In the genomic region with DNA sequence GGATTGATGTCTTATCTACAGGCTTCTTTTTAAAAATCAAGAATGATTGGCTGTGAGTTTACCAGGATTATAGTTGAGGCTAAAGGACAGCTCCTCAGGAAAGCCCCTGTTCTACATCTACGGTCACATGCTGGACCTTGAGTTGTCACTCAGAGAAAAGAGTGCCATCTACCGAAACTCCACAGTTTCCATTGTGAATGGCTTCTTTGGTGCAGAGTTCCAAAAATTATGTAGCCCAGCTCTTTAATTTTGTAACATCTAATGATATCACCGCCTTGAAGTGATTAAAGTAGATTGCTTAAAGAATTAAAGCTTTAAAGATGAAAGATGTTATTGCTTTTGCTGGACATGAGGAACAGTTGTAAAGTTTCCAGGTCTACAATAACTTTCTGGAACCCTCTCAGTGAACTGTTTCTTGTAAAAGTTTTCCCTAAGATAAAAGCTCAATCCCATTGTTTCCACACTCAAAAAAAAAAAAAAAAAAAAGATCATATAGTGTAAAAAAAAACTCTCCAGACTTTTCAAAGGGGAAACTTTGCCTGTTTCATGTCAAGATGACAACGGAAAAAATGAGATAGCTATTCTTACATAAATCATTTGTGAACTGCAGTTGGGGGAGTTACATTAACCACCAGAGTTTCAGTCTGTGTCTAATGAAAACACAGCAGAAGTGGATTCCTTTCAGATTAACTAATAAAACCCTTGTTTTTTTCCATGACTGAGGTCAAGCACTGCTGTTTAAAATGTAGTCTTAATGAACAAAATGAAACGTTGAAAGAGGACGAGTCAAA, we compare ENCODE assay signal across 8 cellular contexts. TPM values are rescaled to one million over a fixed set of nuclear protein-coding genes. Genes with fewer than 3 reads are reported as not detected.
DNase-seq lines count a peak whose midpoint lies in the region; ATAC-seq and TF ChIP-seq lines count a peak whose summit lies in the region.

No MANE protein-coding gene starts in this region.

- H3K4me1 ChIP-seq in BE2C (no peaks in the 10 kb centered on the region), tibial nerve (peaks cover 0 to 28% (median 5%) of the 10 kb centered on the region in 4 donors)

- WGBS in tibial nerve, 2 donors, result 10 to 11% methylated on average over 6 of the region's 6 CpGs

- no peaks in the 10 kb centered on the region for H3K27me3 ChIP-seq in BE2C
- H3K27me3 ChIP-seq in tibial nerve, result no peaks in the 10 kb centered on the region

- peak overlapping the region; percentile 6 for H3K4me3 ChIP-seq in BE2C (ENCODE audit: low read depth, low read length)
- peak overlapping the region; percentile 2 to 53 (median 24) for H3K4me3 ChIP-seq in tibial nerve

- TF ChIP-seq CTCF in BE2C (IDR thresholded peaks at IDR 0.05; ENCODE audit: low read depth, low read length) (peak; percentile 51), tibial nerve (IDR thresholded peaks at IDR 0.05) (peak in 4 of 5 experiments; percentile 27 to 51 (median 48))

- H3K27ac Mint-ChIP-seq in activated T-helper 17 cell treated with anti-CD3 and anti-CD28 coated beads, Interleukin-2, amount 50 U/mL, for 72 hours, result peak overlapping the region; percentile 96

- peak; percentile 30 for DNase-seq in BE2C
- DNase-seq in kidney tubule cell (ENCODE audit: low spot score), result peak; percentile 52
- DNase-seq in tibial nerve (ENCODE audit: low spot score in 2 of 2), result no peak
- no peak for DNase-seq in NCI-H2171 (lab: John Stamatoyannopoulos, UW)
- DNase-seq in NCI-H345 treated with DMSO at 0.1 percent for 48 hours (lab: John Stamatoyannopoulos, UW; ENCODE audit: unreplicated experiment), result no peak

- no peaks in the 10 kb centered on the region for H3K9me3 ChIP-seq in BE2C
- H3K9me3 ChIP-seq in tibial nerve, result no peaks in the 10 kb centered on the region

- H3K27me3 Mint-ChIP-seq in activated T-helper 17 cell treated with anti-CD3 and anti-CD28 coated beads, Interleukin-2, amount 50 U/mL, for 72 hours, result peaks cover 6% of the 10 kb centered on the region

- peak in 1 of 2 donors; percentile 16 for TF ChIP-seq POLR2A in tibial nerve (IDR thresholded peaks at IDR 0.05)

- H3K4me1 Mint-ChIP-seq in activated T-helper 17 cell treated with anti-CD3 and anti-CD28 coated beads, Interleukin-2, amount 50 U/mL, for 72 hours, result peaks cover 8% of the 10 kb centered on the region

- no peaks in the 10 kb centered on the region for H3K36me3 Mint-ChIP-seq in activated T-helper 17 cell treated with anti-CD3 and anti-CD28 coated beads, Interleukin-2, amount 50 U/mL, for 72 hours (ENCODE audit: low read depth)

- H3K9me3 Mint-ChIP-seq in activated T-helper 17 cell treated with anti-CD3 and anti-CD28 coated beads, Interleukin-2, amount 50 U/mL, for 72 hours, result no peaks in the 10 kb centered on the region

- peak overlapping the region; percentile 67 for H3K4me3 Mint-ChIP-seq in activated T-helper 17 cell treated with anti-CD3 and anti-CD28 coated beads, Interleukin-2, amount 50 U/mL, for 72 hours

- peak overlapping the region; percentile 84 to 95 (median 86) for H3K27ac ChIP-seq in tibial nerve

- H3K36me3 ChIP-seq in BE2C (no peaks in the 10 kb centered on the region), tibial nerve (no peaks in the 10 kb centered on the region)

- TF ChIP-seq EP300 in tibial nerve (IDR thresholded peaks at IDR 0.05), result peak; percentile 6 to 80

- ATAC-seq in GM19328 (IDR thresholded peaks at IDR 0.05; ENCODE audit: unreplicated experiment) (peak; percentile 83), HG03108 (IDR thresholded peaks at IDR 0.05; ENCODE audit: unreplicated experiment) (peak; percentile 92)
- ATAC-seq in activated T-helper 17 cell treated with anti-CD3 and anti-CD28 coated beads, Interleukin-2, amount 50 U/mL, for 72 hours (replicated peaks), result peak; percentile 85

RNA-seq across cellular contexts. Expression of a gene that starts 4.3 kb away (rescaled TPM):
- 3.4 TPM for polyA plus RNA-seq in BE2C (2012; ENCODE audit: insufficient read depth, insufficient read length, low read depth)
- total RNA-seq in activated T-helper 17 cell treated with anti-CD3 and anti-CD28 coated beads, Interleukin-2, amount 50 U/mL, for 72 hours, result under 1 TPM in 1 of 2 donors, not detected in 1; 0.64 TPM
- 100 to 1,000 TPM in 2 of 4 donors, 10 to 100 TPM in 2; 77.1 to 205 (median 115) TPM for total RNA-seq in tibial nerve

Comparison
In these comparisons a context has a peak if more than half of its experiments do, and no peak if none do; other contexts are left out.
1. DNase-seq: peak in BE2C (single experiment) and kidney tubule cell (single experiment); none in tibial nerve (0 of 2), NCI-H2171 (single experiment) and NCI-H345 treated with DMSO at 0.1 percent for 48 hours (single experiment).
2. RNA of a gene that starts 4.3 kb away (total RNA-seq): 77.1 to 205 TPM in tibial nerve; 0.64 TPM in activated T-helper 17 cell treated with anti-CD3 and anti-CD28 coated beads, Interleukin-2, amount 50 U/mL, for 72 hours; every median in the first group is over 10 times any median in the second.
3. Peak in every context shown above with its lines, with median percentiles within 50 percentile points of each other: ATAC-seq.